Comparison of ENCODE assay signal across 16 cellular contexts in the genomic region with DNA sequence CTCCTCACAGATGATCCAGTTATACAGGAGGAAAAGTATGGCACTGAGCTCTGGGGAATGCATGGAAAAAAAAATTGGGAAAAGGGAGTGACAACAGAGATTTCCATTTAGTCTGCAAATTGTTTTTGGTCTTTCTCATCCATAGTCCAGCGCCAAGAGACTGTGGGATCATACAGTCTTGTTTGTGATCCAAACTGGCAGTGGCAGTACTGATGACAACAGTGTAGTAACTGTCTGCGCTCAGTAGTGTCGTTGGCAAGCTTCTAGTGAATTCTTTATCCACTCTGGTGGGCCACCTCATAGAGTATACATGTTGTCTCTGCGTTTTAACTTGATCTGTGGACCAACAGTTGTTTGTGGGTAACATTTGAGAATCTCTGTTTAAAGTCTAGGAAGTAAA. TPM values are rescaled to one million over a fixed set of nuclear protein-coding genes. Genes with fewer than 3 reads are reported as not detected.
DNase-seq lines count a peak whose midpoint lies in the region; ATAC-seq and TF ChIP-seq lines count a peak whose summit lies in the region.
"Had no signal": no experiment of that assay in that cellular context is flagged by ENCODE, and none has a peak within 500 bp of the region (broad histone marks: within the 10 kb centered on the region; RNA-seq: fewer than 3 reads in every experiment).

No MANE protein-coding gene starts in this region.

- H3K4me3 Mint-ChIP-seq in endothelial cell (ENCODE audit: unreplicated experiment), result no peak overlapping the region

- WGBS in SK-N-SH (ENCODE audit: low lambda C conversion rate), result 94% methylated on average over 4 of the region's 4 CpGs
- WGBS in mesendoderm (ENCODE audit: extremely low coverage, insufficient coverage, low lambda C conversion rate), result no CpG with 5 or more reads among the region's 4 CpGs

- H3K9me3 ChIP-seq in SK-N-SH, result no peaks in the 10 kb centered on the region
- H3K9me3 ChIP-seq: thoracic aorta had no signal

- H3K9me2 ChIP-seq in SK-N-SH, result no peaks in the 10 kb centered on the region

- H3K4me2 ChIP-seq in SK-N-SH (no peak overlapping the region), mesendoderm (ENCODE audit: low read length) (no peak overlapping the region)

- no peak overlapping the region for H2AFZ ChIP-seq in SK-N-SH (ENCODE audit: low read depth)

- H3K4me1 ChIP-seq in SK-N-SH (ENCODE audit: control insufficient read depth in 1 of 2, insufficient read depth in 2 of 2, low read depth in 1 of 2, low read length in 1 of 2), result peaks cover 0 to 24% of the 10 kb centered on the region in 2 experiments; a peak in 3 of 4 replicates
- H3K4me1 ChIP-seq in mesendoderm (ENCODE audit: control insufficient read depth, low read depth, low read length), result peaks cover 8% of the 10 kb centered on the region

- peak overlapping the region in 1 of 2 experiments; percentile 13; a peak in 1 of 4 replicates for H3K27ac ChIP-seq in SK-N-SH (ENCODE audit: low read depth in 2 of 2, low read length in 1 of 2)
- H3K27ac ChIP-seq in mesendoderm (ENCODE audit: low read depth, low read length), result no peak overlapping the region
- H3K27ac ChIP-seq: 22Rv1, epithelial cell of prostate, thoracic aorta had no signal

- no peak overlapping the region for H2BK120ac ChIP-seq in mesendoderm (ENCODE audit: low read depth, low read length)

- DNase-seq in SK-N-SH, result no peak
- no peak for DNase-seq in endothelial cell (ENCODE audit: low spot score)
- DNase-seq in mesendoderm, result no peak
- peak; percentile 85 for DNase-seq in superior temporal gyrus (ENCODE audit: extremely low spot score)
- no peak for DNase-seq in UCSD-AML1 (lab: John Stamatoyannopoulos, UW; ENCODE audit: unreplicated experiment)
- DNase-seq in DMS53 treated with DMSO at 0.1 percent for 48 hours (lab: John Stamatoyannopoulos, UW; ENCODE audit: unreplicated experiment), result no peak
- DNase-seq: activated CD4-positive, alpha-beta T cell treated with anti-CD3 and anti-CD28 coated beads for 4 hours; activated T-cell treated with anti-CD3 and anti-CD28 coated beads, Interleukin-2, amount 50 U/mL, for 48 hours; brain microvascular endothelial cell; NCI-H1694 had no signal

- no peaks in the 10 kb centered on the region for H3K36me3 ChIP-seq in SK-N-SH (replicated peaks in 1 of 2; ENCODE audit: control insufficient read depth in 1 of 2, insufficient read depth in 2 of 2, low read length in 1 of 2)
- no peaks in the 10 kb centered on the region for H3K36me3 ChIP-seq in mesendoderm (ENCODE audit: control insufficient read depth, insufficient read depth, low read length)
- H3K36me3 ChIP-seq: brain microvascular endothelial cell, thoracic aorta had no signal

- peaks cover 6% of the 10 kb centered on the region for H4K20me1 ChIP-seq in SK-N-SH (ENCODE audit: insufficient read depth)

- no peaks in the 10 kb centered on the region for H3K9me3 Mint-ChIP-seq in endothelial cell (ENCODE audit: unreplicated experiment)
- H3K9me3 Mint-ChIP-seq: IgD-negative memory B cell had no signal

- no peak for TF ChIP-seq EP300 in SK-N-SH (IDR thresholded peaks at IDR 0.05; ENCODE audit: borderline replicate concordance in 1 of 2, low read depth in 1 of 2, low read length in 1 of 2)

- H3K9ac ChIP-seq in SK-N-SH, result no peak overlapping the region
- H3K9ac ChIP-seq in mesendoderm (ENCODE audit: low read length), result no peak overlapping the region

- no peak overlapping the region for H3K4ac ChIP-seq in mesendoderm (ENCODE audit: low read depth, low read length)

- H4K5ac ChIP-seq in mesendoderm (ENCODE audit: low read length), result no peak overlapping the region

- H3K18ac ChIP-seq in mesendoderm (ENCODE audit: low read length), result peak overlapping the region; percentile 28

- H3K23ac ChIP-seq in mesendoderm (ENCODE audit: low read length), result no peak overlapping the region

- CTCF ChIA-PET in SK-N-SH (lab: Yijun Ruan, JAX), result interaction anchor here (0.6 to 0.9 kb wide), 2 partner anchors 15 to 1069 kb away, joined by 3 read pairs; no protein-coding TSS in a partner anchor

- peaks cover 47% of the 10 kb centered on the region for H3K4me1 Mint-ChIP-seq in endothelial cell (ENCODE audit: unreplicated experiment)

- ATAC-seq in SK-N-SH treated with all-trans-retinoic acid at 6 μM for 48 hours, result 0 out of 3 replicates have a peak, but pooled peaks have one; percentile 18
- ATAC-seq in HG03521 (IDR thresholded peaks at IDR 0.05; ENCODE audit: unreplicated experiment), result no peak

- TF ChIP-seq CTCF in SK-N-SH (IDR thresholded peaks at IDR 0.05), result no peak
- no peak for TF ChIP-seq CTCF in endothelial cell (IDR thresholded peaks at IDR 0.05; ENCODE audit: unreplicated experiment)

- no peaks in the 10 kb centered on the region for H3K27me3 Mint-ChIP-seq in endothelial cell (ENCODE audit: unreplicated experiment)
- H3K27me3 Mint-ChIP-seq: IgD-negative memory B cell had no signal

- H3K27me3 ChIP-seq in SK-N-SH (ENCODE audit: insufficient read depth), result no peaks in the 10 kb centered on the region
- H3K27me3 ChIP-seq in mesendoderm (ENCODE audit: insufficient read depth, low read length, poor library complexity), result no peaks in the 10 kb centered on the region
- H3K27me3 ChIP-seq: brain microvascular endothelial cell had no signal

- H3K79me2 ChIP-seq in SK-N-SH (ENCODE audit: insufficient read depth), result peaks cover 61% of the 10 kb centered on the region
- H3K79me2 ChIP-seq in mesendoderm (ENCODE audit: control insufficient read depth, insufficient read depth, low read length), result peaks cover 5% of the 10 kb centered on the region

- no peaks in the 10 kb centered on the region for H3F3A ChIP-seq in SK-N-SH (replicated peaks; ENCODE audit: insufficient read depth)

- H4K8ac ChIP-seq in mesendoderm (ENCODE audit: low read depth, low read length), result no peak overlapping the region

- peak overlapping the region; percentile 58 for H3K27ac Mint-ChIP-seq in endothelial cell (ENCODE audit: unreplicated experiment)
- H3K27ac Mint-ChIP-seq: IgD-negative memory B cell had no signal

- H3K4me3 ChIP-seq in SK-N-SH (ENCODE audit: low read depth in 2 of 2, low read length in 1 of 2) (no peak overlapping the region), mesendoderm (ENCODE audit: low read length) (no peak overlapping the region)
- H3K4me3 ChIP-seq: thoracic aorta had no signal

- H2AK5ac ChIP-seq in mesendoderm (ENCODE audit: low read length), result no peak overlapping the region

- H2BK15ac ChIP-seq in mesendoderm (replicated peaks; ENCODE audit: low read depth), result no peak overlapping the region

- no peak for TF ChIP-seq RAD21 in SK-N-SH (IDR thresholded peaks at IDR 0.05; ENCODE audit: low read length)

- no peaks in the 10 kb centered on the region for H3K36me3 Mint-ChIP-seq in endothelial cell (ENCODE audit: low read depth, unreplicated experiment)

- peaks cover 2% of the 10 kb centered on the region for H3K79me1 ChIP-seq in mesendoderm (ENCODE audit: low read length)

- no peak overlapping the region for H3K56ac ChIP-seq in mesendoderm (ENCODE audit: low read length)

- H2BK5ac ChIP-seq in mesendoderm (ENCODE audit: low read length), result no peak overlapping the region

- POLR2A ChIA-PET in SK-N-SH (lab: Yijun Ruan, JAX), result no interaction called here

TF ChIP-seq in SK-N-SH treated with all-trans-retinoic acid at 6 μM for 48 hours, 23 proteins besides CTCF, POLR2A, EP300 and RAD21 (continues in another document):
- no peak for TF ChIP-seq ZNF8 (CRISPR knock-in tag; IDR thresholded peaks at IDR 0.05)
- no peak for TF ChIP-seq ZFP3 (CRISPR knock-in tag; IDR thresholded peaks at IDR 0.05)
- TF ChIP-seq CSDC2 (CRISPR knock-in tag; IDR thresholded peaks at IDR 0.05), result no peak
- no peak for TF ChIP-seq GLIS3 (CRISPR knock-in tag; IDR thresholded peaks at IDR 0.05)
- no peak for TF ChIP-seq ESRRG (CRISPR knock-in tag; IDR thresholded peaks at IDR 0.05)
- TF ChIP-seq PPARA (CRISPR knock-in tag; IDR thresholded peaks at IDR 0.05; ENCODE audit: borderline replicate concordance), result no peak
- TF ChIP-seq, protein P1, sequence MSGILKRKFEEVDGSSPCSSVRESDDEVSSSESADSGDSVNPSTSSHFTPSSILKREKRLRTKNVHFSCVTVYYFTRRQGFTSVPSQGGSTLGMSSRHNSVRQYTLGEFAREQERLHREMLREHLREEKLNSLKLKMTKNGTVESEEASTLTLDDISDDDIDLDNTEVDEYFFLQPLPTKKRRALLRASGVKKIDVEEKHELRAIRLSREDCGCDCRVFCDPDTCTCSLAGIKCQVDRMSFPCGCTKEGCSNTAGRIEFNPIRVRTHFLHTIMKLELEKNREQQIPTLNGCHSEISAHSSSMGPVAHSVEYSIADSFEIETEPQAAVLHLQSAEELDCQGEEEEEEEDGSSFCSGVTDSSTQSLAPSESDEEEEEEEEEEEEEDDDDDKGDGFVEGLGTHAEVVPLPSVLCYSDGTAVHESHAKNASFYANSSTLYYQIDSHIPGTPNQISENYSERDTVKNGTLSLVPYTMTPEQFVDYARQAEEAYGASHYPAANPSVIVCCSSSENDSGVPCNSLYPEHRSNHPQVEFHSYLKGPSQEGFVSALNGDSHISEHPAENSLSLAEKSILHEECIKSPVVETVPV (CRISPR knock-in tag; IDR thresholded peaks at IDR 0.05), result no peak
- no peak for TF ChIP-seq ZNF70 (CRISPR knock-in tag; IDR thresholded peaks at IDR 0.05)

TF ChIP-seq in SK-N-SH, 30 proteins besides CTCF, POLR2A, EP300 and RAD21:
- no peak for TF ChIP-seq MEF2A (IDR thresholded peaks at IDR 0.05; ENCODE audit: borderline replicate concordance, low read depth)
- no peak for TF ChIP-seq JUND (IDR thresholded peaks at IDR 0.05)
- no peak for TF ChIP-seq CHD2 (IDR thresholded peaks at IDR 0.05; ENCODE audit: low read length, partially characterized antibody)

RNA-seq across cellular contexts. Expression of a gene that starts 37.9 kb away (rescaled TPM):
- polyA plus RNA-seq in SK-N-SH (2012; rRNA removed), result 15.7 and 23.8 TPM in 2 replicates
- 30.6 and 35.9 TPM in 2 replicates for polyA plus RNA-seq in SK-N-SH (2012; cell fraction: cytosol; rRNA removed)
- 3.8 and 9.3 TPM in 2 replicates for polyA plus RNA-seq in SK-N-SH (2012; cell fraction: nucleus; rRNA removed)
- total RNA-seq in endothelial cell (ENCODE audit: unreplicated experiment), result 174 TPM
- polyA plus RNA-seq in mesendoderm (2013, experiment 1 of 2), result 75.1 TPM
- polyA plus RNA-seq in mesendoderm (2013, experiment 2 of 2), result 76.3 TPM
